ENCODE assay signal across 22 cellular contexts in the genomic region with DNA sequence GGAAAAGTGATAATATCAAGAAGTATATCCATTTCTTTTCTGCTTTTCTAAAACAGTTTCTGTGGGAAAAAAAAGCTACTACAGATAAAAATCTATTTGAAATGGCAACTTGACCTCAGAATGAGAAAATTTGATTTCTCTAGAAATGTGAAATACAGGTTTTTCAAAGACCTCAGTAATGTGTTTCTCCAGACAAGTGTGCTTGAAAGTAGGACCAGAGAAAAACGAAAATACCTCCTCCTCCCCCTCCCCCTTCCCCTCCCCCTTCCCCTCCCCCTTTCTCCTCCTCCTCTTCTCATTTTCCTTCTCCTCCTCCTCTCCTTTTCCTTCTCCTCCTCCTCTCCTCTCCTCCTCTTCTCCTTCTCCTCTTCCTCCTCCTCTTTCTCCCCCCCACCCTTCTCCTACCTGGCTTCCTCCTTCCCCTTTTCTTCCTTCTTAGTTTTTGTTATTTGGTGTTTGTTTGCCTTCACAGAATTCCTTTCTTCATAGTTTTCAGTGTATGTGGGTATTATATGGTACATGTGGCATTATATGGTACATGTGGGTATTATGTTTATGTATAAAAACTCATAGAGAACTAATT.
"Had no signal": no experiment of that assay in that cellular context is flagged by ENCODE, and none has a peak within 500 bp of the region (broad histone marks: within the 10 kb centered on the region; RNA-seq: fewer than 3 reads in every experiment).

No MANE protein-coding gene starts in this region.

- DNase-seq: esophagus squamous epithelium; foreskin fibroblast; glutamatergic neuron; islet precursor cell; midbrain; nucleus accumbens; ovary; small intestine; stimulated activated CD4-positive, alpha-beta T cell treated with anti-CD3 and anti-CD28 coated beads, Interleukin-12 subunit alpha, Interleukin-12 subunit beta, amount 100 ng/mL, for 4 hours; stimulated activated CD4-positive, alpha-beta T cell treated with anti-CD3 and anti-CD28 coated beads, Interleukin-4, amount 100 ng/mL, for 1 hour; stimulated activated CD8-positive, alpha-beta memory T cell treated with anti-CD3 and anti-CD28 coated beads, Interleukin-4, amount 100 ng/mL, for 48 hours; tibial artery; upper lobe of left lung; uterus had no signal

- H3K36me3 ChIP-seq: esophagus squamous epithelium, gastroesophageal sphincter, neural progenitor cell, ovary, right atrium auricular region, tibial artery, upper lobe of left lung, uterus had no signal

- H3K27me3 Mint-ChIP-seq: dendritic cell treated with granulocyte-macrophage colony-stimulating factor and Interleukin-4, amounts not matched to agents 40 ng/mL and 50 ng/mL, for 4 days; natural killer cell treated with Interleukin-12 subunit alpha and Interleukin-12 subunit beta and Interleukin-15 and Interleukin-18, amount 100 ng/mL, for 72 hours; stimulated activated naive CD8-positive, alpha-beta T cell treated with anti-CD3 and anti-CD28 coated beads, Interleukin-15, Interleukin-2, amounts not matched to agents 100 ng/mL and 50 ng/mL, for 24 hours had no signal

- H3K27me3 ChIP-seq: esophagus squamous epithelium, gastroesophageal sphincter, neural progenitor cell, ovary, right atrium auricular region, tibial artery, upper lobe of left lung, uterus had no signal

- H3K27ac Mint-ChIP-seq: dendritic cell treated with granulocyte-macrophage colony-stimulating factor and Interleukin-4, amounts not matched to agents 40 ng/mL and 50 ng/mL, for 4 days; natural killer cell treated with Interleukin-12 subunit alpha and Interleukin-12 subunit beta and Interleukin-15 and Interleukin-18, amount 100 ng/mL, for 72 hours; neural progenitor cell; stimulated activated effector memory CD8-positive, alpha-beta T cell treated with anti-CD3 and anti-CD28 coated beads, Interleukin-12 subunit alpha, Interleukin-12 subunit beta, amount 100 ng/mL, for 72 hours; stimulated activated naive CD8-positive, alpha-beta T cell treated with anti-CD3 and anti-CD28 coated beads, Interleukin-15, Interleukin-2, amounts not matched to agents 100 ng/mL and 50 ng/mL, for 24 hours had no signal

- H3K36me3 Mint-ChIP-seq: natural killer cell treated with Interleukin-12 subunit alpha and Interleukin-12 subunit beta and Interleukin-15 and Interleukin-18, amount 100 ng/mL, for 72 hours; stimulated activated effector memory CD8-positive, alpha-beta T cell treated with anti-CD3 and anti-CD28 coated beads, Interleukin-12 subunit alpha, Interleukin-12 subunit beta, amount 100 ng/mL, for 72 hours had no signal

- H3K9ac ChIP-seq: neural progenitor cell had no signal

- H3K27ac ChIP-seq: esophagus squamous epithelium, gastroesophageal sphincter, neural progenitor cell, ovary, right atrium auricular region, tibial artery, upper lobe of left lung, uterus had no signal

- H3K4me1 Mint-ChIP-seq: stimulated activated effector memory CD8-positive, alpha-beta T cell treated with anti-CD3 and anti-CD28 coated beads, Interleukin-12 subunit alpha, Interleukin-12 subunit beta, amount 100 ng/mL, for 72 hours had no signal

- H2AFZ ChIP-seq: neural progenitor cell had no signal

- ATAC-seq: gastroesophageal sphincter; left lobe of liver; natural killer cell treated with Interleukin-12 subunit alpha and Interleukin-12 subunit beta and Interleukin-15 and Interleukin-18, amount 100 ng/mL, for 72 hours; stimulated activated effector memory CD8-positive, alpha-beta T cell treated with anti-CD3 and anti-CD28 coated beads, Interleukin-12 subunit alpha, Interleukin-12 subunit beta, amount 100 ng/mL, for 72 hours had no signal

- H3K4me3 Mint-ChIP-seq: dendritic cell treated with granulocyte-macrophage colony-stimulating factor and Interleukin-4, amounts not matched to agents 40 ng/mL and 50 ng/mL, for 4 days; natural killer cell treated with Interleukin-12 subunit alpha and Interleukin-12 subunit beta and Interleukin-15 and Interleukin-18, amount 100 ng/mL, for 72 hours; neural progenitor cell; stimulated activated effector memory CD8-positive, alpha-beta T cell treated with anti-CD3 and anti-CD28 coated beads, Interleukin-12 subunit alpha, Interleukin-12 subunit beta, amount 100 ng/mL, for 72 hours; stimulated activated naive CD8-positive, alpha-beta T cell treated with anti-CD3 and anti-CD28 coated beads, Interleukin-15, Interleukin-2, amounts not matched to agents 100 ng/mL and 50 ng/mL, for 24 hours had no signal

- H3K4me3 ChIP-seq: esophagus squamous epithelium, gastroesophageal sphincter, neural progenitor cell, ovary, right atrium auricular region, tibial artery, upper lobe of left lung, uterus had no signal

- H3K4me2 ChIP-seq: neural progenitor cell had no signal

- FAIRE-seq: small intestine had no signal

- H3K4me1 ChIP-seq: esophagus squamous epithelium, uterus had no signal

- H3K9me3 ChIP-seq: esophagus squamous epithelium, gastroesophageal sphincter, ovary, right atrium auricular region, tibial artery, upper lobe of left lung, uterus had no signal
